In the genomic region with DNA sequence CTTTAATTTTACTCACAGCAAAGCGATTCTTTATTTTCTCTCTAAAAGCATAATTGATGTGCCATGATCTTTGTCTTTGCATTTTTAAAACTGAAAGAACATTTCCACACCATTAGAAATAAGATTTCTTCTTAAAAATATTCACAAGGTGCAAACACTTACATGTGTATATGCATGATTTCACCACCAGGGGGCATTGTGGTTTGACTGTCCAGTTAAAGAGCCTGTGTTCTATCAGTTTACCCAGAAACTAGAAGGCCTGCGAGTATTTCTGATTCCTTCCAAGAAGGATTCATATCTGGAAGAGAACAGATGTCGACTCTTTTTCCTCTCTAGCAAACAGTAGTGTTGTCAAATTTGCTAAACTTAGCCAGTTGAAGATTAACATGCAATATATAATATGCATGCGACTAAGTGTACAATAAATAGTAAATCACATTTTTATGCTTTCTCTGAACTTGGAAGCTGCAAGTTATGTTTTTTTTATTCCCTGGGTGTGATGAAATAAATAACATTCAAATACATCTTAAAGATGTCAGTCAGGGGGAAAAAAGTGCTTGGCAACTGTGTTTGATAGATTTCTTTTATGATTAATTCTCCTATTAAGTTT, we compare ENCODE assay signal across 8 cellular contexts.
DNase-seq lines count a peak whose midpoint lies in the region; ATAC-seq, FAIRE-seq and TF ChIP-seq lines count a peak whose summit lies in the region.

No MANE protein-coding gene starts in this region.

- TF ChIP-seq POLR2A in GM12892 (IDR thresholded peaks at IDR 0.05; ENCODE audit: low read depth, low read length) = no peak

- H3K9me3 ChIP-seq in smooth muscle cell (replicated peaks; ENCODE audit: low read depth) = no peaks in the 10 kb centered on the region

- peaks cover 25% of the 10 kb centered on the region for H3K4me1 ChIP-seq in smooth muscle cell (ENCODE audit: low read depth)

- no peaks in the 10 kb centered on the region for H3K79me2 ChIP-seq in smooth muscle cell (ENCODE audit: low read depth)

- no peak for FAIRE-seq in GM12892 (lab: Jason Lieb, UNC)

- intact Hi-C loops in head of caudate nucleus (cut with DNase I) = loop anchor here (5.0 to 10.0 kb wide), 3 partner anchors 101 to 1099 kb away; partner anchors contain the start of gene MAF

- DNase-seq in GM12892 (ENCODE audit: insufficient read length) = peak; percentile 13
- peak; percentile 6 for DNase-seq in NCI-H82 treated with DMSO at 0.1 percent for 48 hours (lab: John Stamatoyannopoulos, UW; ENCODE audit: unreplicated experiment)
- peak in 35 of 42 donors; percentile 13 to 92 (median 68) for DNase-seq in head of caudate nucleus
- no peak for DNase-seq in smooth muscle cell (lab: John Stamatoyannopoulos, UW; ENCODE audit: unreplicated experiment)
- DNase-seq in HPDE6-E6E7 (ENCODE audit: extremely low spot score) = no peak

- H3K4me3 ChIP-seq in smooth muscle cell = no peak overlapping the region

- H3F3A ChIP-seq in smooth muscle cell (ENCODE audit: low read depth) = no peaks in the 10 kb centered on the region

- no peaks in the 10 kb centered on the region for H4K20me1 ChIP-seq in smooth muscle cell (ENCODE audit: low read depth)

- TF ChIP-seq CTCF in C4-2B (conservative IDR thresholded peaks at IDR 0.05) (peak; percentile 86), smooth muscle cell (IDR thresholded peaks at IDR 0.05; ENCODE audit: borderline replicate concordance, insufficient read depth, poor library complexity, severe bottlenecking) (peak; percentile 92)

- no peaks in the 10 kb centered on the region for H3K9me3 Mint-ChIP-seq in activated T-helper 17 cell treated with anti-CD3 and anti-CD28 coated beads, Interleukin-2, amount 50 U/mL, for 72 hours

- no peaks in the 10 kb centered on the region for H3K4me1 Mint-ChIP-seq in activated T-helper 17 cell treated with anti-CD3 and anti-CD28 coated beads, Interleukin-2, amount 50 U/mL, for 72 hours

- H3K4me2 ChIP-seq in smooth muscle cell = no peak overlapping the region

- no peaks in the 10 kb centered on the region for H3K36me3 ChIP-seq in smooth muscle cell (ENCODE audit: low read depth)

- H3K27ac Mint-ChIP-seq in activated T-helper 17 cell treated with anti-CD3 and anti-CD28 coated beads, Interleukin-2, amount 50 U/mL, for 72 hours = no peak overlapping the region

- no peaks in the 10 kb centered on the region for H3K27me3 Mint-ChIP-seq in activated T-helper 17 cell treated with anti-CD3 and anti-CD28 coated beads, Interleukin-2, amount 50 U/mL, for 72 hours

- no peak overlapping the region for H3K4me3 Mint-ChIP-seq in activated T-helper 17 cell treated with anti-CD3 and anti-CD28 coated beads, Interleukin-2, amount 50 U/mL, for 72 hours

- 27% methylated on average over 4 of the region's 4 CpGs for WGBS in smooth muscle cell (ENCODE audit: low lambda C conversion rate)

- no peak overlapping the region for H3K9ac ChIP-seq in smooth muscle cell (ENCODE audit: low read depth)

- H3K27me3 ChIP-seq in smooth muscle cell (ENCODE audit: low read depth) = no peaks in the 10 kb centered on the region

- peak; percentile 42 for ATAC-seq in activated T-helper 17 cell treated with anti-CD3 and anti-CD28 coated beads, Interleukin-2, amount 50 U/mL, for 72 hours (replicated peaks)
- no peak for ATAC-seq in GM21576 (IDR thresholded peaks at IDR 0.05; ENCODE audit: unreplicated experiment)

- H2AFZ ChIP-seq in smooth muscle cell (ENCODE audit: low read depth) = no peak overlapping the region

- no peaks in the 10 kb centered on the region for H3K36me3 Mint-ChIP-seq in activated T-helper 17 cell treated with anti-CD3 and anti-CD28 coated beads, Interleukin-2, amount 50 U/mL, for 72 hours (ENCODE audit: low read depth)

- H3K27ac ChIP-seq in C4-2B (no peak overlapping the region), smooth muscle cell (ENCODE audit: low read depth) (no peak overlapping the region)

Comparison
In these comparisons a context has a peak if more than half of its experiments do, and no peak if none do; other contexts are left out.
1. DNase-seq: peak in GM12892 (single experiment), NCI-H82 treated with DMSO at 0.1 percent for 48 hours (single experiment) and head of caudate nucleus (35 of 42); none in smooth muscle cell (single experiment) and HPDE6-E6E7 (single experiment).